In the genomic region with DNA sequence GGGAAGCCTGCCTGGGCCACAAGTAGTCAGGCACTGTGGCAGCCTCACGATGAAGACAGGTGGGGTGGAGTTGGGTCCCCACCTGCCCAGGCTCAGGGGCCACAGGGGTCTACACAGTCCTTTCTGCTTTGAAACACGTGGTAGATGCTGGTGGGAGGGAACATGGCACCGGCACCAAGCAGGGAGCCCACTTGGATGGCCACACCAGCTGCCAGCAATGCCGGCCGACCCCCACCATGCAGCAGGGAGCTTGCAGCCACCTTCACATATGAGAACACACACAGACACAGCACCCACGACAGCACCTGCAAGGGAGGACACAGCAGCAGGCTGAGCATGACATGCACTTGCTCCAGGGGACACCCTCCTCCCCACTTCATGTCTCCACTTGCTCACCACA, we compare ENCODE assay signal across 18 cellular contexts. TPM values are rescaled to one million over a fixed set of nuclear protein-coding genes. Genes with fewer than 3 reads are reported as not detected.
DNase-seq lines count a peak whose midpoint lies in the region; ATAC-seq and TF ChIP-seq lines count a peak whose summit lies in the region.
"Had no signal": no experiment of that assay in that cellular context is flagged by ENCODE, and none has a peak within 500 bp of the region (broad histone marks: within the 10 kb centered on the region; RNA-seq: fewer than 3 reads in every experiment).

No MANE protein-coding gene starts in this region.

- no peak overlapping the region for H4K8ac ChIP-seq in H9 (replicated peaks; ENCODE audit: insufficient read length, low read depth, low read length)

- H2AK5ac ChIP-seq in H9 (ENCODE audit: insufficient read length, low read length): no peak overlapping the region

- H4K5ac ChIP-seq in H9 (ENCODE audit: insufficient read length, low read depth, low read length): no peak overlapping the region

- no peaks in the 10 kb centered on the region for H3K27me3 Mint-ChIP-seq in activated naive CD4-positive, alpha-beta T cell treated with anti-CD3 and anti-CD28 coated beads, Interleukin-2, amount 50 U/mL, for 24 hours
- peaks cover 24% of the 10 kb centered on the region for H3K27me3 Mint-ChIP-seq in activated naive CD4-positive, alpha-beta T cell treated with anti-CD3 and anti-CD28 coated beads, Interleukin-2, amount 10 ng/mL, durations not matched to agents 7 days and 5 days
- H3K27me3 Mint-ChIP-seq in H9 (ENCODE audit: low read depth): peaks cover 51% of the 10 kb centered on the region
- H3K27me3 Mint-ChIP-seq in dendritic cell treated with granulocyte-macrophage colony-stimulating factor and Interleukin-4, amounts not matched to agents 40 ng/mL and 50 ng/mL, for 4 days: peaks cover 36% of the 10 kb centered on the region
- H3K27me3 Mint-ChIP-seq in stimulated activated naive B cell treated with anti-CD40 and anti-IgM and Interleukin-4, amounts not matched to agents 10 μg/mL and 1 μg/mL and 100 μg/mL, for 72 hours: peaks cover 0 to 16% of the 10 kb centered on the region in 2 donors
- H3K27me3 Mint-ChIP-seq: CD4-positive, alpha-beta memory T cell had no signal

- no peak overlapping the region for H3K4ac ChIP-seq in H9 (ENCODE audit: low read depth, low read length)

- H3K79me2 ChIP-seq in H9 (ENCODE audit: insufficient read depth, low read length): no peaks in the 10 kb centered on the region

- H2BK20ac ChIP-seq in H9 (ENCODE audit: low read depth, low read length, poor library complexity, severe bottlenecking): no peak overlapping the region

- no peak overlapping the region for H2BK5ac ChIP-seq in H9 (ENCODE audit: insufficient read length, low read length)

- no peaks in the 10 kb centered on the region for H3K36me3 ChIP-seq in mucosa of descending colon (ENCODE audit: low read depth)
- H3K36me3 ChIP-seq: BE2C had no signal

- H2BK15ac ChIP-seq in H9 (ENCODE audit: low read depth, low read length): no peak overlapping the region

- H3K4me1 Mint-ChIP-seq in activated naive CD4-positive, alpha-beta T cell treated with anti-CD3 and anti-CD28 coated beads, Interleukin-2, amount 50 U/mL, for 24 hours: peaks cover 25% of the 10 kb centered on the region
- H3K4me1 Mint-ChIP-seq in activated naive CD4-positive, alpha-beta T cell treated with anti-CD3 and anti-CD28 coated beads, Interleukin-2, amount 10 ng/mL, durations not matched to agents 7 days and 5 days: peaks cover 34% of the 10 kb centered on the region
- peaks cover 0 to 3% of the 10 kb centered on the region in 2 experiments; a peak in 1 of 4 replicates for H3K4me1 Mint-ChIP-seq in H9
- peaks cover 52% of the 10 kb centered on the region for H3K4me1 Mint-ChIP-seq in dendritic cell treated with granulocyte-macrophage colony-stimulating factor and Interleukin-4, amounts not matched to agents 40 ng/mL and 50 ng/mL, for 4 days (ENCODE audit: low read depth)
- H3K4me1 Mint-ChIP-seq in stimulated activated naive B cell treated with anti-CD40 and anti-IgM and Interleukin-4, amounts not matched to agents 10 μg/mL and 1 μg/mL and 100 μg/mL, for 72 hours: peaks cover 21 to 33% of the 10 kb centered on the region in 2 donors

- H3K9me3 Mint-ChIP-seq in activated naive CD4-positive, alpha-beta T cell treated with anti-CD3 and anti-CD28 coated beads, Interleukin-2, amount 50 U/mL, for 24 hours: no peaks in the 10 kb centered on the region
- no peaks in the 10 kb centered on the region for H3K9me3 Mint-ChIP-seq in activated naive CD4-positive, alpha-beta T cell treated with anti-CD3 and anti-CD28 coated beads, Interleukin-2, amount 10 ng/mL, durations not matched to agents 7 days and 5 days
- H3K9me3 Mint-ChIP-seq in H9: no peaks in the 10 kb centered on the region
- no peaks in the 10 kb centered on the region for H3K9me3 Mint-ChIP-seq in dendritic cell treated with granulocyte-macrophage colony-stimulating factor and Interleukin-4, amounts not matched to agents 40 ng/mL and 50 ng/mL, for 4 days
- no peaks in the 10 kb centered on the region for H3K9me3 Mint-ChIP-seq in stimulated activated naive B cell treated with anti-CD40 and anti-IgM and Interleukin-4, amounts not matched to agents 10 μg/mL and 1 μg/mL and 100 μg/mL, for 72 hours
- H3K9me3 Mint-ChIP-seq: HFFc6 had no signal

- H2AFZ ChIP-seq in H9 (ENCODE audit: low read length): no peak overlapping the region

- ATAC-seq in stimulated activated naive B cell treated with anti-CD40 and anti-IgM and Interleukin-4, amounts not matched to agents 10 μg/mL and 1 μg/mL and 100 μg/mL, for 72 hours (replicated peaks): no peak
- no peak for ATAC-seq in mucosa of descending colon
- ATAC-seq in HG02884 (IDR thresholded peaks at IDR 0.05; ENCODE audit: unreplicated experiment): no peak

- H3K27ac ChIP-seq in H9 (ENCODE audit: insufficient read length, low read depth, low read length): no peak overlapping the region
- H3K27ac ChIP-seq: KMS-11 had no signal

- no peak for DNase-seq in activated naive CD4-positive, alpha-beta T cell treated with anti-CD3 and anti-CD28 coated beads, Interleukin-2, amount 10 ng/mL, durations not matched to agents 7 days and 5 days
- DNase-seq in H9 (peak; percentile 34), mucosa of descending colon (no peak), GM13977 (ENCODE audit: low spot score) (no peak)
- no peak for DNase-seq in stimulated activated naive B cell treated with anti-CD40 and anti-IgM and Interleukin-4, amounts not matched to agents 10 μg/mL and 1 μg/mL and 100 μg/mL, for 72 hours
- DNase-seq: BE2C; C1 segment of cervical spinal cord; CD4-positive, alpha-beta memory T cell; DMS153; DMS79; GF-D8; HCEC 1CT; HFFc6 had no signal

- no peak overlapping the region for H3K23ac ChIP-seq in H9 (ENCODE audit: insufficient read length, low read depth, low read length)

- H3K4me1 ChIP-seq in H9 (ENCODE audit: insufficient read depth, low read length) (no peaks in the 10 kb centered on the region), mucosa of descending colon (ENCODE audit: low read depth) (peaks cover 16% of the 10 kb centered on the region)
- H3K4me1 ChIP-seq: BE2C had no signal

- TF ChIP-seq CTCF in H9 (conservative IDR thresholded peaks at IDR 0.05): no peak
- no peak for TF ChIP-seq CTCF in mucosa of descending colon (IDR thresholded peaks at IDR 0.05)
- TF ChIP-seq CTCF in GM13977 (IDR thresholded peaks at IDR 0.05; ENCODE audit: extremely low read depth, insufficient read depth, missing control alignments): no peak

- H4K20me1 ChIP-seq in H9 (ENCODE audit: control insufficient read depth, insufficient read depth, insufficient read length): no peaks in the 10 kb centered on the region

- no peaks in the 10 kb centered on the region for H3K36me3 Mint-ChIP-seq in activated naive CD4-positive, alpha-beta T cell treated with anti-CD3 and anti-CD28 coated beads, Interleukin-2, amount 50 U/mL, for 24 hours
- peaks cover 2% of the 10 kb centered on the region for H3K36me3 Mint-ChIP-seq in activated naive CD4-positive, alpha-beta T cell treated with anti-CD3 and anti-CD28 coated beads, Interleukin-2, amount 10 ng/mL, durations not matched to agents 7 days and 5 days
- no peaks in the 10 kb centered on the region; a peak in 1 of 7 replicates for H3K36me3 Mint-ChIP-seq in H9 (ENCODE audit: insufficient read depth in 1 of 3, low read depth in 3 of 3)
- H3K36me3 Mint-ChIP-seq in dendritic cell treated with granulocyte-macrophage colony-stimulating factor and Interleukin-4, amounts not matched to agents 40 ng/mL and 50 ng/mL, for 4 days (ENCODE audit: low read depth): no peaks in the 10 kb centered on the region
- H3K36me3 Mint-ChIP-seq in stimulated activated naive B cell treated with anti-CD40 and anti-IgM and Interleukin-4, amounts not matched to agents 10 μg/mL and 1 μg/mL and 100 μg/mL, for 72 hours: peaks cover 0 to 4% of the 10 kb centered on the region in 2 donors
- H3K36me3 Mint-ChIP-seq: CD4-positive, alpha-beta memory T cell had no signal

- H3K4me3 ChIP-seq in mucosa of descending colon: no peak overlapping the region

- no peaks in the 10 kb centered on the region for H3K23me2 ChIP-seq in H9 (ENCODE audit: insufficient read length, low read depth, low read length, poor library complexity, severe bottlenecking)

- H3K27ac Mint-ChIP-seq in activated naive CD4-positive, alpha-beta T cell treated with anti-CD3 and anti-CD28 coated beads, Interleukin-2, amount 50 U/mL, for 24 hours: no peak overlapping the region
- H3K27ac Mint-ChIP-seq in activated naive CD4-positive, alpha-beta T cell treated with anti-CD3 and anti-CD28 coated beads, Interleukin-2, amount 10 ng/mL, durations not matched to agents 7 days and 5 days: no peak overlapping the region
- H3K27ac Mint-ChIP-seq in H9: no peak overlapping the region
- peak overlapping the region; percentile 97 for H3K27ac Mint-ChIP-seq in dendritic cell treated with granulocyte-macrophage colony-stimulating factor and Interleukin-4, amounts not matched to agents 40 ng/mL and 50 ng/mL, for 4 days
- peak overlapping the region; percentile 81 for H3K27ac Mint-ChIP-seq in stimulated activated naive B cell treated with anti-CD40 and anti-IgM and Interleukin-4, amounts not matched to agents 10 μg/mL and 1 μg/mL and 100 μg/mL, for 72 hours
- H3K27ac Mint-ChIP-seq: HFFc6 had no signal

- H3T11ph ChIP-seq in H9 (ENCODE audit: low read length): no peak overlapping the region

- no CpG with 5 or more reads among the region's 6 CpGs for WGBS in H9 (ENCODE audit: extremely low coverage, insufficient read length, low lambda C conversion rate)

- no peak overlapping the region for H3K56ac ChIP-seq in H9 (ENCODE audit: insufficient read length, low read depth, low read length)

- no peak overlapping the region for H3K4me2 ChIP-seq in H9 (ENCODE audit: insufficient read depth, insufficient read length, low read length)
- H3K4me2 ChIP-seq: KMS-11 had no signal

- no peak overlapping the region for H2BK12ac ChIP-seq in H9 (ENCODE audit: insufficient read length, low read depth, low read length)

- H2BK120ac ChIP-seq in H9 (ENCODE audit: low read depth, low read length, poor library complexity, severe bottlenecking): no peak overlapping the region

- in situ Hi-C loops in GM13977 (cut with MboI; ENCODE audit: low pct_unique_long_range_greater_than_20kb, low sequenced_read_pairs, unreplicated experiment): no loop called here

- intact Hi-C loops in dendritic cell treated with granulocyte-macrophage colony-stimulating factor and Interleukin-4, amounts not matched to agents 40 ng/mL and 50 ng/mL, for 4 days (cut with micrococcal nuclease): loop anchor here (5.0 kb wide), 1 partner anchor 46 kb away; the partner anchor contains the start of gene CAMTA2
- intact Hi-C loops in mucosa of descending colon (cut with DNase I, micrococcal nuclease): no loop called here

- H3K9me3 ChIP-seq in H9 (ENCODE audit: control insufficient read depth, low read depth, low read length): no peaks in the 10 kb centered on the region
- no peaks in the 10 kb centered on the region for H3K9me3 ChIP-seq in mucosa of descending colon
- H3K9me3 ChIP-seq: BE2C had no signal

- H4K91ac ChIP-seq in H9 (ENCODE audit: insufficient read length, low read depth, low read length): no peak overlapping the region

- CTCF ChIA-PET in activated naive CD4-positive, alpha-beta T cell treated with anti-CD3 and anti-CD28 coated beads, Interleukin-2, amount 10 ng/mL, durations not matched to agents 7 days and 5 days (lab: Charles Lee): interaction anchor here (2.2 kb wide), 1 partner anchor 28 kb away, joined by 11 read pairs; no protein-coding TSS in a partner anchor

- no peaks in the 10 kb centered on the region for H3K79me1 ChIP-seq in H9 (ENCODE audit: insufficient read depth, low read depth, low read length, poor library complexity, severe bottlenecking)

- H3K9ac ChIP-seq in H9 (ENCODE audit: extremely low read depth, insufficient read length, low read length): no peak overlapping the region
- H3K9ac ChIP-seq: KMS-11 had no signal

- no peak overlapping the region for H3K14ac ChIP-seq in H9 (ENCODE audit: insufficient read depth, low read length)

- peaks cover 2% of the 10 kb centered on the region; the same call in 1 of the 2 replicates for H3K27me3 ChIP-seq in H9 (ENCODE audit: insufficient read depth, low read length)

- peak overlapping the region; percentile 7 for H3K4me3 Mint-ChIP-seq in activated naive CD4-positive, alpha-beta T cell treated with anti-CD3 and anti-CD28 coated beads, Interleukin-2, amount 50 U/mL, for 24 hours
- no peak overlapping the region for H3K4me3 Mint-ChIP-seq in activated naive CD4-positive, alpha-beta T cell treated with anti-CD3 and anti-CD28 coated beads, Interleukin-2, amount 10 ng/mL, durations not matched to agents 7 days and 5 days
- no peak overlapping the region for H3K4me3 Mint-ChIP-seq in H9
- H3K4me3 Mint-ChIP-seq in dendritic cell treated with granulocyte-macrophage colony-stimulating factor and Interleukin-4, amounts not matched to agents 40 ng/mL and 50 ng/mL, for 4 days: no peak overlapping the region
- H3K4me3 Mint-ChIP-seq in stimulated activated naive B cell treated with anti-CD40 and anti-IgM and Interleukin-4, amounts not matched to agents 10 μg/mL and 1 μg/mL and 100 μg/mL, for 72 hours: no peak overlapping the region
- H3K4me3 Mint-ChIP-seq: HFFc6 had no signal

- no peak overlapping the region for H3K18ac ChIP-seq in H9 (ENCODE audit: insufficient read length, low read depth, low read length)

RNA-seq across cellular contexts. Expression of gene SLC52A1, which starts 2.4 kb away (rescaled TPM):
- total RNA-seq in H9 (2021): 0.15 and 0.17 TPM in 2 replicates
- 1 to 10 TPM; 3.0 to 5.3 (median 3.6) TPM for total RNA-seq in mucosa of descending colon
- total RNA-seq: H4 had no signal

RNA-seq across cellular contexts. Expression of gene KIF1C, which starts 35.1 kb away (rescaled TPM):
- total RNA-seq in H9 (2021) (85.6 and 87.3 TPM in 2 replicates), mucosa of descending colon (100 to 1,000 TPM; 219 to 286 (median 273) TPM)

RNA-seq across cellular contexts. Expression of gene INCA1, which starts 35.5 kb away (rescaled TPM):
- total RNA-seq in H9 (2021): 1.3 and 1.5 TPM in 2 replicates
- 1 to 10 TPM; 1.8 to 4.5 (median 3.5) TPM for total RNA-seq in mucosa of descending colon

RNA-seq across cellular contexts. Expression of gene CAMTA2, which starts 45.4 kb away (rescaled TPM):
- total RNA-seq in H9 (2021) (13.7 and 15.6 TPM in 2 replicates), mucosa of descending colon (10 to 100 TPM; 56.6 to 71.7 (median 57.1) TPM)

RNA-seq across cellular contexts. Expression of gene ZFP3, which starts 45.4 kb away (rescaled TPM):
- total RNA-seq in H9 (2021): 0.11 and 0.18 TPM in 2 replicates
- total RNA-seq in mucosa of descending colon: 10 to 100 TPM in 2 of 3 donors, 1 to 10 TPM in 1; 8.0 to 11.2 (median 10.8) TPM

Comparison
In these comparisons a context has a peak if more than half of its experiments do, and no peak if none do; other contexts are left out.
1. H3K27ac Mint-ChIP-seq: peak in dendritic cell treated with granulocyte-macrophage colony-stimulating factor and Interleukin-4, amounts not matched to agents 40 ng/mL and 50 ng/mL, for 4 days (single experiment) and stimulated activated naive B cell treated with anti-CD40 and anti-IgM and Interleukin-4, amounts not matched to agents 10 μg/mL and 1 μg/mL and 100 μg/mL, for 72 hours (single experiment); none in activated naive CD4-positive, alpha-beta T cell treated with anti-CD3 and anti-CD28 coated beads, Interleukin-2, amount 50 U/mL, for 24 hours (single experiment), activated naive CD4-positive, alpha-beta T cell treated with anti-CD3 and anti-CD28 coated beads, Interleukin-2, amount 10 ng/mL, durations not matched to agents 7 days and 5 days (single experiment) and H9 (0 of 3).